In genomic region chr7:157552295-157552993, GRCh38 we compare ENCODE assay signal across 20 cellular contexts.
DNase-seq lines count a peak whose midpoint lies in the region; ATAC-seq and TF ChIP-seq lines count a peak whose summit lies in the region.
"Had no signal": no experiment of that assay in that cellular context is flagged by ENCODE, and none has a peak within 500 bp of the region (broad histone marks: within the 10 kb centered on the region; RNA-seq: fewer than 3 reads in every experiment).

No MANE protein-coding gene starts in this region.

- TF ChIP-seq CTCF in WTC11 (IDR thresholded peaks at IDR 0.05) (no peak), left lung (IDR thresholded peaks at IDR 0.05) (no peak), gastrocnemius medialis (IDR thresholded peaks at IDR 0.05 in 4 of 5, conservative IDR thresholded peaks at IDR 0.05 in 1 of 5) (no peak)
- TF ChIP-seq CTCF in activated CD8-positive, alpha-beta T cell treated with anti-CD3 and anti-CD28 coated beads for 36 hours (IDR thresholded peaks at IDR 0.05) = no peak

- CTCF ChIA-PET in activated naive CD4-positive, alpha-beta T cell treated with anti-CD3 and anti-CD28 coated beads, Interleukin-2, amount 10 ng/mL, durations not matched to agents 7 days and 5 days (lab: Charles Lee) = no interaction called here
- CTCF ChIA-PET in WTC11 (lab: Charles Lee) = no interaction called here
- CTCF ChIA-PET in activated CD8-positive, alpha-beta T cell treated with anti-CD3 and anti-CD28 coated beads for 36 hours (lab: Charles Lee) = interaction anchor here (1.0 kb wide), 1 partner anchor 15 kb away, joined by 3 read pairs; no protein-coding TSS in a partner anchor

- H3K4me1 ChIP-seq in left lung (no peaks in the 10 kb centered on the region), gastrocnemius medialis (no peaks in the 10 kb centered on the region)
- H3K4me1 ChIP-seq: BE2C, HAP-1 had no signal

- in situ Hi-C loops in gastrocnemius medialis (cut with MboI; ENCODE audit: low sequenced_read_pairs in 4 of 4) = no loop called here

- H3K27me3 ChIP-seq in left lung = no peaks in the 10 kb centered on the region
- peaks cover 0 to 4% (median 0%) of the 10 kb centered on the region in 3 donors for H3K27me3 ChIP-seq in gastrocnemius medialis
- H3K27me3 ChIP-seq: BE2C had no signal

- POLR2A ChIA-PET in WTC11 (lab: Charles Lee) = no interaction called here
- POLR2A ChIA-PET in activated CD8-positive, alpha-beta T cell treated with anti-CD3 and anti-CD28 coated beads for 36 hours (lab: Charles Lee) = no interaction called here

- H3K9me3 Mint-ChIP-seq in activated naive CD4-positive, alpha-beta T cell treated with anti-CD3 and anti-CD28 coated beads, Interleukin-2, amount 10 ng/mL, durations not matched to agents 7 days and 5 days = peaks cover 2% of the 10 kb centered on the region
- no peaks in the 10 kb centered on the region for H3K9me3 Mint-ChIP-seq in WTC11
- no peaks in the 10 kb centered on the region for H3K9me3 Mint-ChIP-seq in activated CD8-positive, alpha-beta T cell treated with anti-CD3 and anti-CD28 coated beads for 36 hours
- H3K9me3 Mint-ChIP-seq: CD4-positive, alpha-beta memory T cell had no signal

- no peaks in the 10 kb centered on the region for H3K36me3 Mint-ChIP-seq in activated naive CD4-positive, alpha-beta T cell treated with anti-CD3 and anti-CD28 coated beads, Interleukin-2, amount 10 ng/mL, durations not matched to agents 7 days and 5 days
- 0 out of 2 replicates have a peak, but pooled peaks cover 4% of the 10 kb centered on the region for H3K36me3 Mint-ChIP-seq in WTC11
- H3K36me3 Mint-ChIP-seq in activated CD8-positive, alpha-beta T cell treated with anti-CD3 and anti-CD28 coated beads for 36 hours (ENCODE audit: low read depth) = no peaks in the 10 kb centered on the region
- H3K36me3 Mint-ChIP-seq: CD4-positive, alpha-beta memory T cell had no signal

- peaks cover 12% of the 10 kb centered on the region for H3K27me3 Mint-ChIP-seq in activated naive CD4-positive, alpha-beta T cell treated with anti-CD3 and anti-CD28 coated beads, Interleukin-2, amount 10 ng/mL, durations not matched to agents 7 days and 5 days
- H3K27me3 Mint-ChIP-seq in WTC11 (ENCODE audit: low read depth) = no peaks in the 10 kb centered on the region
- no peaks in the 10 kb centered on the region for H3K27me3 Mint-ChIP-seq in activated CD8-positive, alpha-beta T cell treated with anti-CD3 and anti-CD28 coated beads for 36 hours

- peak; percentile 10 for DNase-seq in activated naive CD4-positive, alpha-beta T cell treated with anti-CD3 and anti-CD28 coated beads, Interleukin-2, amount 10 ng/mL, durations not matched to agents 7 days and 5 days
- DNase-seq in activated naive CD4-positive, alpha-beta T cell (lab: John Stamatoyannopoulos, UW) = no peak
- DNase-seq in WTC11 (ENCODE audit: low spot score) (peak; percentile 7), left lung (peak; percentile 18 to 61), sciatic nerve (ENCODE audit: low spot score) (peak; percentile 38), NCI-H446 treated with DMSO at 0.1 percent for 48 hours (lab: John Stamatoyannopoulos, UW) (no peak), gastrocnemius medialis (no peak)
- DNase-seq in activated CD8-positive, alpha-beta T cell treated with anti-CD3 and anti-CD28 coated beads for 36 hours = no peak
- DNase-seq: BE2C; CD4-positive, alpha-beta memory T cell; DMS153; GDM1; NCI-H1694 treated with DMSO at 0.1 percent for 48 hours; NCI-H2107; NCI-H524; PC-3; RPMI8226 had no signal

- no peak for TF ChIP-seq POLR2A in gastrocnemius medialis (IDR thresholded peaks at IDR 0.05)

- no peak for ATAC-seq in WTC11
- ATAC-seq in left lung = no peak
- ATAC-seq in sciatic nerve = no peak
- no peak for ATAC-seq in activated CD8-positive, alpha-beta T cell treated with anti-CD3 and anti-CD28 coated beads for 36 hours
- ATAC-seq in gastrocnemius medialis = no peak
- ATAC-seq: HepG2, PC-3 had no signal

- no peak overlapping the region for H3K27ac Mint-ChIP-seq in activated naive CD4-positive, alpha-beta T cell treated with anti-CD3 and anti-CD28 coated beads, Interleukin-2, amount 10 ng/mL, durations not matched to agents 7 days and 5 days
- H3K27ac Mint-ChIP-seq in WTC11 = no peak overlapping the region
- no peak overlapping the region for H3K27ac Mint-ChIP-seq in activated CD8-positive, alpha-beta T cell treated with anti-CD3 and anti-CD28 coated beads for 36 hours

- H3K4me3 ChIP-seq in left lung (no peak overlapping the region), gastrocnemius medialis (no peak overlapping the region)
- H3K4me3 ChIP-seq: HAP-1 had no signal

- no peaks in the 10 kb centered on the region for H3K9me3 ChIP-seq in left lung
- no peaks in the 10 kb centered on the region for H3K9me3 ChIP-seq in gastrocnemius medialis
- H3K9me3 ChIP-seq: BE2C, HAP-1 had no signal

- no peaks in the 10 kb centered on the region for H3K4me1 Mint-ChIP-seq in activated naive CD4-positive, alpha-beta T cell treated with anti-CD3 and anti-CD28 coated beads, Interleukin-2, amount 10 ng/mL, durations not matched to agents 7 days and 5 days
- H3K4me1 Mint-ChIP-seq in WTC11 = no peaks in the 10 kb centered on the region
- no peaks in the 10 kb centered on the region for H3K4me1 Mint-ChIP-seq in activated CD8-positive, alpha-beta T cell treated with anti-CD3 and anti-CD28 coated beads for 36 hours (ENCODE audit: low read depth)
- H3K4me1 Mint-ChIP-seq: CD4-positive, alpha-beta memory T cell had no signal

- H3K27ac ChIP-seq in left lung (no peak overlapping the region), gastrocnemius medialis (no peak overlapping the region)
- H3K27ac ChIP-seq: KMS-11 had no signal

- peaks cover 0 to 6% of the 10 kb centered on the region in 2 donors for H3K36me3 ChIP-seq in left lung
- H3K36me3 ChIP-seq in gastrocnemius medialis = no peaks in the 10 kb centered on the region
- H3K36me3 ChIP-seq: BE2C, HAP-1 had no signal

- no peak overlapping the region for H3K4me3 Mint-ChIP-seq in activated naive CD4-positive, alpha-beta T cell treated with anti-CD3 and anti-CD28 coated beads, Interleukin-2, amount 10 ng/mL, durations not matched to agents 7 days and 5 days
- no peak overlapping the region for H3K4me3 Mint-ChIP-seq in WTC11
- H3K4me3 Mint-ChIP-seq in activated CD8-positive, alpha-beta T cell treated with anti-CD3 and anti-CD28 coated beads for 36 hours = no peak overlapping the region
- H3K4me3 Mint-ChIP-seq: CD4-positive, alpha-beta memory T cell had no signal

- intact Hi-C loops in left lung (cut with DNase I) = no loop called here
- intact Hi-C loops in sciatic nerve (cut with DNase I) = no loop called here
- intact Hi-C loops in activated CD8-positive, alpha-beta T cell treated with anti-CD3 and anti-CD28 coated beads for 36 hours (cut with micrococcal nuclease) = no loop called here
- intact Hi-C loops in gastrocnemius medialis (cut with DNase I; ENCODE audit: low total_unique reads) = no loop called here

TF ChIP-seq in WTC11, 78 proteins besides CTCF, POLR2A, EP300 and RAD21 (continues in another document):
- no peak for TF ChIP-seq FOXK1 (CRISPR knock-in tag; IDR thresholded peaks at IDR 0.05)
- TF ChIP-seq MYBL2 (CRISPR knock-in tag; IDR thresholded peaks at IDR 0.05) = no peak
- TF ChIP-seq FOXJ3 (CRISPR knock-in tag; IDR thresholded peaks at IDR 0.05; ENCODE audit: borderline replicate concordance) = no peak
- TF ChIP-seq, protein P1, sequence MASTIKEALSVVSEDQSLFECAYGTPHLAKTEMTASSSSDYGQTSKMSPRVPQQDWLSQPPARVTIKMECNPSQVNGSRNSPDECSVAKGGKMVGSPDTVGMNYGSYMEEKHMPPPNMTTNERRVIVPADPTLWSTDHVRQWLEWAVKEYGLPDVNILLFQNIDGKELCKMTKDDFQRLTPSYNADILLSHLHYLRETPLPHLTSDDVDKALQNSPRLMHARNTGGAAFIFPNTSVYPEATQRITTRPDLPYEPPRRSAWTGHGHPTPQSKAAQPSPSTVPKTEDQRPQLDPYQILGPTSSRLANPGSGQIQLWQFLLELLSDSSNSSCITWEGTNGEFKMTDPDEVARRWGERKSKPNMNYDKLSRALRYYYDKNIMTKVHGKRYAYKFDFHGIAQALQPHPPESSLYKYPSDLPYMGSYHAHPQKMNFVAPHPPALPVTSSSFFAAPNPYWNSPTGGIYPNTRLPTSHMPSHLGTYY (CRISPR knock-in tag; IDR thresholded peaks at IDR 0.05) = no peak
- no peak for TF ChIP-seq ZNF396 (CRISPR knock-in tag; IDR thresholded peaks at IDR 0.05; ENCODE audit: borderline replicate concordance)
- TF ChIP-seq JAZF1 (CRISPR knock-in tag; IDR thresholded peaks at IDR 0.05) = no peak
- no peak for TF ChIP-seq CDX4 (CRISPR knock-in tag; IDR thresholded peaks at IDR 0.05; ENCODE audit: borderline replicate concordance)
- no peak for TF ChIP-seq NR1H2 (CRISPR knock-in tag; IDR thresholded peaks at IDR 0.05)
- TF ChIP-seq PRRX2 (CRISPR knock-in tag; IDR thresholded peaks at IDR 0.05) = no peak
- no peak for TF ChIP-seq ZNF671 (CRISPR knock-in tag; IDR thresholded peaks at IDR 0.05)
- TF ChIP-seq USF1 (CRISPR knock-in tag; IDR thresholded peaks at IDR 0.05) = no peak

Comparison
In these comparisons a context has a peak if more than half of its experiments do, and no peak if none do; other contexts are left out.
1. DNase-seq: peak in activated naive CD4-positive, alpha-beta T cell treated with anti-CD3 and anti-CD28 coated beads, Interleukin-2, amount 10 ng/mL, durations not matched to agents 7 days and 5 days (single experiment), WTC11 (single experiment), left lung (2 of 2) and sciatic nerve (single experiment); none in activated naive CD4-positive, alpha-beta T cell (0 of 4), NCI-H446 treated with DMSO at 0.1 percent for 48 hours (single experiment), activated CD8-positive, alpha-beta T cell treated with anti-CD3 and anti-CD28 coated beads for 36 hours (single experiment) and gastrocnemius medialis (0 of 2).